In the genomic region with DNA sequence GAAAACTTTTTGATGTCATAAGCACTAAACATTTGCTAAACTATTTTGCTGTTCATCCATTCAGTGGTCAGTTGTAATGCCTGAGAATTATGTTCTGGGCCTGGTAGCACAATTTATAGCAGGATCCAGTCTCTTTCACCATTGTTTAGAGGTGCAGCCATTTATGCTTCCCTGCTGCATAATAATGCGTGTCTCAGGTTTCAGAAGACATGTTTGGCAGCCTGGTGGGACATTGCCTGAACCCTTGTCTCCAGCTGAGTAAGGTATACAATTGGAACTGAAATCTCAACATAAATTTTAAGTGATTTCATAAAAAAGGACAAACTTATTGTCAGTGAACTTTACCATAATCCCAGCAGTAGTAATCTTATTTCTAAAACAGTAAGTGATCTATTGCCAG, we compare ENCODE assay signal across 27 cellular contexts.
"Had no signal": no experiment of that assay in that cellular context is flagged by ENCODE, and none has a peak within 500 bp of the region (broad histone marks: within the 10 kb centered on the region; RNA-seq: fewer than 3 reads in every experiment).

No MANE protein-coding gene starts in this region.

- H3K9me3 Mint-ChIP-seq: activated naive CD4-positive, alpha-beta T cell treated with anti-CD3 and anti-CD28 coated beads, Interleukin-2, amount 10 ng/mL, durations not matched to agents 7 days and 5 days; activated naive CD8-positive, alpha-beta T cell treated with anti-CD3 and anti-CD28 coated beads, Interleukin-2, amount 10 ng/mL, durations not matched to agents 7 days and 5 days; activated T-cell treated with anti-CD3 and anti-CD28 coated beads, Interleukin-2, amount 50 U/mL, for 24 hours; brain; natural killer cell treated with Interleukin-12 subunit alpha and Interleukin-12 subunit beta and Interleukin-15 and Interleukin-18, amount 100 ng/mL, for 72 hours; stimulated activated naive B cell treated with anti-CD40 and anti-IgM and Interleukin-4, amounts not matched to agents 10 μg/mL and 1 μg/mL and 100 μg/mL, for 72 hours had no signal

- H3K27ac Mint-ChIP-seq: activated naive CD4-positive, alpha-beta T cell treated with anti-CD3 and anti-CD28 coated beads, Interleukin-2, amount 10 ng/mL, durations not matched to agents 7 days and 5 days; activated naive CD8-positive, alpha-beta T cell treated with anti-CD3 and anti-CD28 coated beads, Interleukin-2, amount 10 ng/mL, durations not matched to agents 7 days and 5 days; activated T-cell treated with anti-CD3 and anti-CD28 coated beads, Interleukin-2, amount 50 U/mL, for 24 hours; natural killer cell treated with Interleukin-12 subunit alpha and Interleukin-12 subunit beta and Interleukin-15 and Interleukin-18, amount 100 ng/mL, for 72 hours; stimulated activated naive B cell treated with anti-CD40 and anti-IgM and Interleukin-4, amounts not matched to agents 10 μg/mL and 1 μg/mL and 100 μg/mL, for 72 hours had no signal

- H3K4me3 ChIP-seq: ascending aorta, cardiac muscle cell, colonic mucosa, mucosa of descending colon, stomach, thyroid gland, upper lobe of left lung, vagina had no signal

- H3K4me3 Mint-ChIP-seq: activated naive CD4-positive, alpha-beta T cell treated with anti-CD3 and anti-CD28 coated beads, Interleukin-2, amount 10 ng/mL, durations not matched to agents 7 days and 5 days; activated naive CD8-positive, alpha-beta T cell treated with anti-CD3 and anti-CD28 coated beads, Interleukin-2, amount 10 ng/mL, durations not matched to agents 7 days and 5 days; activated T-cell treated with anti-CD3 and anti-CD28 coated beads, Interleukin-2, amount 50 U/mL, for 24 hours; brain; natural killer cell treated with Interleukin-12 subunit alpha and Interleukin-12 subunit beta and Interleukin-15 and Interleukin-18, amount 100 ng/mL, for 72 hours; stimulated activated naive B cell treated with anti-CD40 and anti-IgM and Interleukin-4, amounts not matched to agents 10 μg/mL and 1 μg/mL and 100 μg/mL, for 72 hours had no signal

- H3K27ac ChIP-seq: ascending aorta, cardiac muscle cell, colonic mucosa, stomach, thyroid gland, upper lobe of left lung, vagina had no signal

- H3K4me1 ChIP-seq: ascending aorta, colonic mucosa, stomach, upper lobe of left lung had no signal

- H3K36me3 ChIP-seq: colonic mucosa, thyroid gland had no signal

- H3K4me1 Mint-ChIP-seq: activated naive CD4-positive, alpha-beta T cell treated with anti-CD3 and anti-CD28 coated beads, Interleukin-2, amount 10 ng/mL, durations not matched to agents 7 days and 5 days had no signal

- DNase-seq: activated CD4-positive, alpha-beta T cell treated with anti-CD3 and anti-CD28 coated beads for 48 hours; activated CD4-positive, alpha-beta T cell treated with anti-CD3 and anti-CD28 coated beads, Interleukin-2, amount 50 U/mL, for 48 hours; activated CD4-positive, CD25-positive, alpha-beta regulatory T cell; activated CD8-positive, alpha-beta memory T cell treated with anti-CD3 and anti-CD28 coated beads, Interleukin-2, amount 50 U/mL, for 4 hours; activated gamma-delta T cell; activated naive CD4-positive, alpha-beta T cell treated with anti-CD3 and anti-CD28 coated beads, Interleukin-2, amount 10 ng/mL, durations not matched to agents 7 days and 5 days; activated naive CD8-positive, alpha-beta T cell treated with anti-CD3 and anti-CD28 coated beads, Interleukin-2, amount 10 ng/mL, durations not matched to agents 7 days and 5 days; activated T-cell treated with anti-CD3 and anti-CD28 coated beads, Interleukin-2, amount 50 U/mL, for 24 hours; cerebellar nuclear complex; colonic mucosa; effector CD8-positive, alpha-beta T cell; left cardiac atrium; left ventricle myocardium superior; mucosa of descending colon; posterior cingulate gyrus; right cardiac atrium; stimulated activated CD4-positive, alpha-beta T cell treated with anti-CD3 and anti-CD28 coated beads, Interleukin-15, amount 100 ng/mL, for 24 hours; stimulated activated CD4-positive, alpha-beta T cell treated with anti-CD3 and anti-CD28 coated beads, Interleukin-2, amount 100 ng/mL, for 24 hours; stimulated activated naive B cell treated with anti-CD40 and anti-IgM and Interleukin-4, amounts not matched to agents 10 μg/mL and 1 μg/mL and 100 μg/mL, for 72 hours; stomach; thyroid gland; upper lobe of left lung had no signal

- H3K27me3 Mint-ChIP-seq: activated naive CD4-positive, alpha-beta T cell treated with anti-CD3 and anti-CD28 coated beads, Interleukin-2, amount 10 ng/mL, durations not matched to agents 7 days and 5 days; activated naive CD8-positive, alpha-beta T cell treated with anti-CD3 and anti-CD28 coated beads, Interleukin-2, amount 10 ng/mL, durations not matched to agents 7 days and 5 days; activated T-cell treated with anti-CD3 and anti-CD28 coated beads, Interleukin-2, amount 50 U/mL, for 24 hours; natural killer cell treated with Interleukin-12 subunit alpha and Interleukin-12 subunit beta and Interleukin-15 and Interleukin-18, amount 100 ng/mL, for 72 hours; stimulated activated naive B cell treated with anti-CD40 and anti-IgM and Interleukin-4, amounts not matched to agents 10 μg/mL and 1 μg/mL and 100 μg/mL, for 72 hours had no signal

- H3K9me3 ChIP-seq: ascending aorta, colonic mucosa, mucosa of descending colon, stomach, thyroid gland, upper lobe of left lung, vagina had no signal

- H3K36me3 Mint-ChIP-seq: activated naive CD4-positive, alpha-beta T cell treated with anti-CD3 and anti-CD28 coated beads, Interleukin-2, amount 10 ng/mL, durations not matched to agents 7 days and 5 days had no signal

- H3K27me3 ChIP-seq: ascending aorta, cardiac muscle cell, colonic mucosa, stomach, thyroid gland, upper lobe of left lung, vagina had no signal

- ATAC-seq: left cardiac atrium; left ventricle myocardium superior; mucosa of descending colon; natural killer cell treated with Interleukin-12 subunit alpha and Interleukin-12 subunit beta and Interleukin-15 and Interleukin-18, amount 100 ng/mL, for 72 hours; right cardiac atrium; stimulated activated naive B cell treated with anti-CD40 and anti-IgM and Interleukin-4, amounts not matched to agents 10 μg/mL and 1 μg/mL and 100 μg/mL, for 72 hours had no signal
